Comparison of ENCODE assay signal across 12 cellular contexts in genomic region chr10:110868981-110869380, GRCh38.
DNase-seq lines count a peak whose midpoint lies in the region; ATAC-seq and TF ChIP-seq lines count a peak whose summit lies in the region.
"Had no signal": no experiment of that assay in that cellular context is flagged by ENCODE, and none has a peak within 500 bp of the region (broad histone marks: within the 10 kb centered on the region; RNA-seq: fewer than 3 reads in every experiment).

No MANE protein-coding gene starts in this region.

- H3K27me3 Mint-ChIP-seq in activated naive CD8-positive, alpha-beta T cell, result no peaks in the 10 kb centered on the region

- H3K4me3 ChIP-seq in GM12865 (ENCODE audit: low read depth, low read length) (peak overlapping the region; percentile 42), NB4 (ENCODE audit: low read depth, low read length) (no peak overlapping the region), neutrophil (ENCODE audit: low read depth in 1 of 2, low read length in 1 of 2) (no peak overlapping the region)
- H3K4me3 ChIP-seq: GM23338 had no signal

- no peaks in the 10 kb centered on the region for H3K36me3 Mint-ChIP-seq in activated naive CD8-positive, alpha-beta T cell

- TF ChIP-seq POLR2A in NB4 (IDR thresholded peaks at IDR 0.05; ENCODE audit: extremely low read depth, insufficient read length), result no peak

- intact Hi-C loops in posterior cingulate gyrus (cut with DNase I), result no loop called here

- H3K9me3 Mint-ChIP-seq in activated naive CD8-positive, alpha-beta T cell (ENCODE audit: low read depth), result no peaks in the 10 kb centered on the region
- H3K9me3 Mint-ChIP-seq: GM23338 had no signal

- TF ChIP-seq CTCF in GM12865 (IDR thresholded peaks at IDR 0.05; ENCODE audit: insufficient read depth, low read depth, low read length, missing control alignments), result no peak
- no peak for TF ChIP-seq CTCF in NB4 (IDR thresholded peaks at IDR 0.05; ENCODE audit: low read depth, low read length)
- TF ChIP-seq CTCF in neutrophil (IDR thresholded peaks at IDR 0.05), result no peak

- DNase-seq in GM12865 (ENCODE audit: low read depth) (peak; percentile 90), NB4 (ENCODE audit: low read depth) (peak; percentile 66), SW480 (ENCODE audit: low spot score) (no peak), posterior cingulate gyrus (no peak)
- DNase-seq: DMS79 treated with DMSO at 0.1 percent for 48 hours, IMR-90, NCI-H2171 treated with DMSO at 0.1 percent for 48 hours had no signal

- H3K4me1 Mint-ChIP-seq in activated naive CD8-positive, alpha-beta T cell (ENCODE audit: low read depth), result peaks cover 79% of the 10 kb centered on the region

- H3K4me1 ChIP-seq in neutrophil (ENCODE audit: control insufficient read depth in 1 of 2, insufficient read depth in 1 of 2, low read depth in 1 of 2, low read length in 1 of 2), result peaks cover 72 to 79% of the 10 kb centered on the region in 2 experiments

- no peak for ATAC-seq in HG02973 (IDR thresholded peaks at IDR 0.05; ENCODE audit: unreplicated experiment)
- no peak for ATAC-seq in HG03039 (IDR thresholded peaks at IDR 0.05; ENCODE audit: unreplicated experiment)
- ATAC-seq: GM23338 had no signal

- H3K9me3 ChIP-seq in neutrophil, result no peaks in the 10 kb centered on the region

- peak overlapping the region; percentile 94 for H3K4me3 Mint-ChIP-seq in activated naive CD8-positive, alpha-beta T cell
- H3K4me3 Mint-ChIP-seq: GM23338 had no signal

- H3K27me3 ChIP-seq in neutrophil, result no peaks in the 10 kb centered on the region

- peak overlapping the region; percentile 99 for H3K27ac ChIP-seq in neutrophil

- no peaks in the 10 kb centered on the region for H3K36me3 ChIP-seq in neutrophil

- H3K27ac Mint-ChIP-seq in activated naive CD8-positive, alpha-beta T cell, result peak overlapping the region; percentile 96
- H3K27ac Mint-ChIP-seq: GM23338 had no signal

Comparison
In these comparisons a context has a peak if more than half of its experiments do, and no peak if none do; other contexts are left out.
1. DNase-seq: peak in GM12865 (single experiment) and NB4 (single experiment); none in SW480 (single experiment) and posterior cingulate gyrus (0 of 10).